20 cellular contexts compared by ENCODE assay signal in genomic region chr14:26548431-26548830, GRCh38. TPM values are rescaled to one million over a fixed set of nuclear protein-coding genes. Genes with fewer than 3 reads are reported as not detected.
DNase-seq lines count a peak whose midpoint lies in the region; ATAC-seq and TF ChIP-seq lines count a peak whose summit lies in the region.
"Had no signal": no experiment of that assay in that cellular context is flagged by ENCODE, and none has a peak within 500 bp of the region (broad histone marks: within the 10 kb centered on the region; RNA-seq: fewer than 3 reads in every experiment).

No MANE protein-coding gene starts in this region.

- DNase-seq in adipocyte (ENCODE audit: low read depth) (peak; percentile 66), fibroblast of gingiva (ENCODE audit: low read depth) (peak; percentile 35), fibroblast of the aortic adventitia (ENCODE audit: low read depth) (peak; percentile 41), mesenchymal stem cell (no peak), iPS-NIHi11 (ENCODE audit: low spot score) (no peak)
- DNase-seq: 8988T; Calu3; CD8-positive, alpha-beta T cell; DMS79 treated with DMSO at 0.1 percent for 48 hours; GF-D8; GOT3; H7; HFFc6 had no signal

- no peak overlapping the region for H2AK5ac ChIP-seq in mesenchymal stem cell (ENCODE audit: low read length, severe bottlenecking)

- H3K36me3 ChIP-seq in adipocyte (ENCODE audit: control insufficient read depth, insufficient read depth, low read length, severe bottlenecking) (no peaks in the 10 kb centered on the region), mesenchymal stem cell (ENCODE audit: control insufficient read depth in 1 of 2, insufficient read depth in 2 of 2, low read depth in 1 of 2, low read length in 2 of 2) (peaks cover 0 to 35% of the 10 kb centered on the region in 2 experiments)
- H3K36me3 ChIP-seq: BLaER1 had no signal

- H3K4ac ChIP-seq in mesenchymal stem cell (ENCODE audit: low read depth in 1 of 2, low read length in 2 of 2): no peak overlapping the region

- H2BK15ac ChIP-seq in mesenchymal stem cell (ENCODE audit: low read depth, poor library complexity, severe bottlenecking): no peak overlapping the region

- peak overlapping the region; percentile 37 for H3K9ac ChIP-seq in adipocyte (ENCODE audit: low read length)
- peak overlapping the region; percentile 35 for H3K9ac ChIP-seq in mesenchymal stem cell (ENCODE audit: low read length)
- H3K9ac ChIP-seq: BLaER1 had no signal

- H3K14ac ChIP-seq in mesenchymal stem cell (ENCODE audit: low read length in 2 of 2): no peak overlapping the region

- H4K91ac ChIP-seq in mesenchymal stem cell (ENCODE audit: low read length): no peak overlapping the region

- no peak overlapping the region for H4K8ac ChIP-seq in mesenchymal stem cell (ENCODE audit: low read length)

- H3K18ac ChIP-seq in mesenchymal stem cell (ENCODE audit: low read depth in 1 of 2, low read length in 2 of 2): no peak overlapping the region

- no peak overlapping the region for H2BK120ac ChIP-seq in mesenchymal stem cell (ENCODE audit: low read depth, low read length)

- H3K4me1 ChIP-seq in adipocyte (ENCODE audit: control insufficient read depth, insufficient read depth, low read length): peaks cover 21% of the 10 kb centered on the region
- no peaks in the 10 kb centered on the region for H3K4me1 ChIP-seq in mesenchymal stem cell (ENCODE audit: control insufficient read depth, insufficient read depth, low read depth, low read length)
- H3K4me1 ChIP-seq: BLaER1 had no signal

- no peak overlapping the region for H2AFZ ChIP-seq in mesenchymal stem cell (ENCODE audit: low read depth, low read length)

- H3K4me3 ChIP-seq in adipocyte (ENCODE audit: low read length): no peak overlapping the region
- H3K4me3 ChIP-seq in fibroblast of the aortic adventitia (ENCODE audit: low read depth, low read length): no peak overlapping the region
- H3K4me3 ChIP-seq in mesenchymal stem cell (ENCODE audit: insufficient read depth in 1 of 2, low read depth in 1 of 2, low read length in 2 of 2): no peak overlapping the region
- H3K4me3 ChIP-seq: BLaER1 had no signal

- H3K79me1 ChIP-seq in mesenchymal stem cell (replicated peaks; ENCODE audit: low read length, poor library complexity, severe bottlenecking): peaks cover 3% of the 10 kb centered on the region

- no peak overlapping the region for H3K4me2 ChIP-seq in mesenchymal stem cell (ENCODE audit: low read length, poor library complexity, severe bottlenecking)
- H3K4me2 ChIP-seq: BLaER1 had no signal

- H3K27ac ChIP-seq in mesenchymal stem cell (ENCODE audit: low read length, poor library complexity, severe bottlenecking): no peak overlapping the region
- H3K27ac ChIP-seq: BLaER1 had no signal

- H3K9me3 ChIP-seq in adipocyte (ENCODE audit: control insufficient read depth, low read length) (no peaks in the 10 kb centered on the region), mesenchymal stem cell (ENCODE audit: control insufficient read depth, low read length) (no peaks in the 10 kb centered on the region)
- H3K9me3 ChIP-seq: BLaER1 had no signal

- TF ChIP-seq CTCF in fibroblast of the aortic adventitia (IDR thresholded peaks at IDR 0.05; ENCODE audit: insufficient read depth, low read length): no peak

- ATAC-seq in GM21360 (IDR thresholded peaks at IDR 0.05; ENCODE audit: unreplicated experiment) (no peak), HG02884 (IDR thresholded peaks at IDR 0.05; ENCODE audit: unreplicated experiment) (no peak), GM19035 (IDR thresholded peaks at IDR 0.05; ENCODE audit: unreplicated experiment) (no peak)
- ATAC-seq: CD8-positive, alpha-beta T cell; HCT116; HepG2 had no signal

- H2BK5ac ChIP-seq in mesenchymal stem cell (ENCODE audit: low read depth, low read length, poor library complexity, severe bottlenecking): no peak overlapping the region

- H3K23ac ChIP-seq in mesenchymal stem cell (ENCODE audit: low read length in 2 of 2): no peak overlapping the region

- H2BK12ac ChIP-seq in mesenchymal stem cell (ENCODE audit: low read length in 2 of 2): no peak overlapping the region

- H3K27me3 ChIP-seq in adipocyte (replicated peaks; ENCODE audit: control insufficient read depth, insufficient read depth, low read length) (no peaks in the 10 kb centered on the region), mesenchymal stem cell (ENCODE audit: control insufficient read depth in 1 of 2, insufficient read depth in 1 of 2, low read length in 2 of 2) (no peaks in the 10 kb centered on the region)
- H3K27me3 ChIP-seq: BLaER1 had no signal

RNA-seq across cellular contexts. Expression of gene NOVA1, which starts 49.4 kb away (rescaled TPM):
- total RNA-seq in fibroblast of the aortic adventitia (ENCODE audit: low replicate concordance): 2.7 and 16.9 TPM in 2 replicates
- polyA plus RNA-seq in mesenchymal stem cell (2013, experiment 1 of 2): 8.4 TPM
- 8.1 TPM for polyA plus RNA-seq in mesenchymal stem cell (2013, experiment 2 of 2)
- total RNA-seq: Calu3; CD8-positive, alpha-beta T cell; HFFc6 had no signal
- polyA plus RNA-seq: IgD-negative memory B cell had no signal

Comparison
In these comparisons a context has a peak if more than half of its experiments do, and no peak if none do; other contexts are left out.
1. DNase-seq: peak in adipocyte (single experiment), fibroblast of gingiva (single experiment) and fibroblast of the aortic adventitia (single experiment); none in mesenchymal stem cell (single experiment) and iPS-NIHi11 (single experiment).